13 cellular contexts compared by ENCODE assay signal in the genomic region with DNA sequence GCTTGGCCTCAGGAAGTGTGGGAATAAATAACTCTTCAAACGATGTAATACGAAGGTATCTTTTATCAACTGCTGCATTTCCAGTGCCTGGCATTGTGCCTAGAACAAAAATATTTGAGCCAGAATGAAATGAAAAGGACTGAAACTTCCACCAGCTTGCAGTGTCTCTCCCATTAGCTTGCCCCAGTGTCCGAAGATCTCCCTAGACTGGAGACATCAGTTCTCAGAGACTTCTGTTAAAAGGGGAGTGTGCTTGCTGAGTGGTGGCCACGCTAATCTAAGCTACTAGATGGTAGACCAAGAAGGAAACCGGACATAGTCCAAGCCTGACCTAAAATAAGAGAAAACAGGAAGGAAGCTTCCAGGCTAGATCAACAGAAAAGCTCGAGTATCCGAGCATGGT. TPM values are rescaled to one million over a fixed set of nuclear protein-coding genes. Genes with fewer than 3 reads are reported as not detected.
DNase-seq lines count a peak whose midpoint lies in the region; ATAC-seq and TF ChIP-seq lines count a peak whose summit lies in the region.
"Had no signal": no experiment of that assay in that cellular context is flagged by ENCODE, and none has a peak within 500 bp of the region (broad histone marks: within the 10 kb centered on the region; RNA-seq: fewer than 3 reads in every experiment).

No MANE protein-coding gene starts in this region.

- no peak overlapping the region for H3K4me2 ChIP-seq in SK-N-SH
- H3K4me2 ChIP-seq: A549 had no signal

- peak overlapping the region in 1 of 3 experiments; percentile 0 for H3K4me3 Mint-ChIP-seq in nephron
- H3K4me3 Mint-ChIP-seq: stimulated activated naive CD8-positive, alpha-beta T cell treated with anti-CD3 and anti-CD28 coated beads, Interleukin-15, amount 100 ng/mL, for 72 hours; T-cell had no signal

- no peaks in the 10 kb centered on the region for H3K9me3 Mint-ChIP-seq in nephron
- H3K9me3 Mint-ChIP-seq: stimulated activated naive CD8-positive, alpha-beta T cell treated with anti-CD3 and anti-CD28 coated beads, Interleukin-15, amount 100 ng/mL, for 72 hours; T-cell had no signal

- no peaks in the 10 kb centered on the region for H3K9me2 ChIP-seq in SK-N-SH

- peaks cover 0 to 8% of the 10 kb centered on the region in 2 experiments; a peak in 1 of 4 replicates for H3K4me1 ChIP-seq in SK-N-SH (ENCODE audit: control insufficient read depth in 1 of 2, insufficient read depth in 2 of 2, low read depth in 1 of 2, low read length in 1 of 2)
- H3K4me1 ChIP-seq in uterus: peaks cover 0 to 9% of the 10 kb centered on the region in 2 donors
- H3K4me1 ChIP-seq: A549 had no signal

- no peaks in the 10 kb centered on the region for H4K20me1 ChIP-seq in SK-N-SH (ENCODE audit: insufficient read depth)

- ATAC-seq in SK-N-SH treated with all-trans-retinoic acid at 6 μM for 48 hours (no peak), HG03039 (IDR thresholded peaks at IDR 0.05; ENCODE audit: unreplicated experiment) (no peak), HG02798 (IDR thresholded peaks at IDR 0.05; ENCODE audit: poor library complexity, unreplicated experiment) (no peak)
- ATAC-seq: A549; stimulated activated naive CD8-positive, alpha-beta T cell treated with anti-CD3 and anti-CD28 coated beads, Interleukin-15, amount 100 ng/mL, for 72 hours; T-cell had no signal

- H3K4me3 ChIP-seq in SK-N-SH (ENCODE audit: low read depth in 2 of 2, low read length in 1 of 2) (no peak overlapping the region), uterus (no peak overlapping the region)
- H3K4me3 ChIP-seq: A549 had no signal

- POLR2A ChIA-PET in SK-N-SH (lab: Yijun Ruan, JAX): interaction anchor here (1.3 kb wide), 1 partner anchor 395 kb away, joined by 3 read pairs; no protein-coding TSS in a partner anchor

- TF ChIP-seq POLR2A in erythroblast (IDR thresholded peaks at IDR 0.05; ENCODE audit: low read length): no peak
- TF ChIP-seq POLR2A in uterus (IDR thresholded peaks at IDR 0.05): no peak

- no peaks in the 10 kb centered on the region for H3K27me3 Mint-ChIP-seq in nephron (ENCODE audit: low read depth)

- no peak for TF ChIP-seq RAD21 in SK-N-SH (IDR thresholded peaks at IDR 0.05; ENCODE audit: low read length)

- 53% methylated on average over 7 of the region's 7 CpGs for WGBS in SK-N-SH (ENCODE audit: low lambda C conversion rate)

- H3K36me3 Mint-ChIP-seq in nephron (ENCODE audit: low read depth): no peaks in the 10 kb centered on the region
- H3K36me3 Mint-ChIP-seq: T-cell had no signal

- no peak for TF ChIP-seq EP300 in SK-N-SH (IDR thresholded peaks at IDR 0.05; ENCODE audit: borderline replicate concordance in 1 of 2, low read depth in 1 of 2, low read length in 1 of 2)

- intact Hi-C loops in uterus (cut with DNase I; ENCODE audit: low total_unique reads): no loop called here

- CTCF ChIA-PET in SK-N-SH (lab: Yijun Ruan, JAX): interaction anchor here (0.7 to 11.7 kb wide), 22 partner anchors 10 to 989 kb away, joined by 3 to 376 read pairs (median 7); a partner anchor contains a TSS

- peak overlapping the region; percentile 91 to 95 (median 93) for H3K27ac Mint-ChIP-seq in nephron
- H3K27ac Mint-ChIP-seq: stimulated activated naive CD8-positive, alpha-beta T cell treated with anti-CD3 and anti-CD28 coated beads, Interleukin-15, amount 100 ng/mL, for 72 hours; T-cell had no signal

- DNase-seq in SK-N-SH: no peak
- peak; percentile 30 to 31 for DNase-seq in erythroblast (lab: John Stamatoyannopoulos, UW)
- DNase-seq in uterus: peak in 1 of 2 donors; percentile 24
- DNase-seq in NOMO-1 (lab: John Stamatoyannopoulos, UW; ENCODE audit: unreplicated experiment in 2 of 2): no peak
- DNase-seq: NCI-H2107; stimulated activated CD4-positive, alpha-beta T cell treated with anti-CD3 and anti-CD28 coated beads, Interleukin-12 subunit alpha, Interleukin-12 subunit beta, amount 100 ng/mL, for 4 hours; stimulated activated naive CD8-positive, alpha-beta T cell treated with anti-CD3 and anti-CD28 coated beads, Interleukin-15, amount 100 ng/mL, for 72 hours; T-cell had no signal

- no peak for TF ChIP-seq CTCF in SK-N-SH (IDR thresholded peaks at IDR 0.05)
- TF ChIP-seq CTCF in nephron (IDR thresholded peaks at IDR 0.05; ENCODE audit: unreplicated experiment in 3 of 3): no peak
- no peak for TF ChIP-seq CTCF in uterus (IDR thresholded peaks at IDR 0.05)

- peaks cover 35% of the 10 kb centered on the region for H3K4me1 Mint-ChIP-seq in nephron

- no peaks in the 10 kb centered on the region for H3K79me2 ChIP-seq in SK-N-SH (ENCODE audit: insufficient read depth)

- H3F3A ChIP-seq in SK-N-SH (replicated peaks; ENCODE audit: insufficient read depth): peaks cover 8% of the 10 kb centered on the region

- no peaks in the 10 kb centered on the region for H3K36me3 ChIP-seq in SK-N-SH (replicated peaks in 1 of 2; ENCODE audit: control insufficient read depth in 1 of 2, insufficient read depth in 2 of 2, low read length in 1 of 2)
- no peaks in the 10 kb centered on the region for H3K36me3 ChIP-seq in uterus

- H3K9ac ChIP-seq in SK-N-SH: no peak overlapping the region

- no peak overlapping the region; the same call in 1 of the 2 replicates for H2AFZ ChIP-seq in SK-N-SH (ENCODE audit: low read depth)

- H3K27ac ChIP-seq in SK-N-SH (ENCODE audit: low read depth in 2 of 2, low read length in 1 of 2): peak overlapping the region in 1 of 2 experiments; percentile 28; a peak in 1 of 4 replicates
- peak overlapping the region; percentile 66 to 68 for H3K27ac ChIP-seq in uterus
- H3K27ac ChIP-seq: A549 had no signal

- H3K27me3 ChIP-seq in SK-N-SH (ENCODE audit: insufficient read depth): no peaks in the 10 kb centered on the region
- H3K27me3 ChIP-seq in uterus: no peaks in the 10 kb centered on the region

- H3K9me3 ChIP-seq in SK-N-SH (no peaks in the 10 kb centered on the region), uterus (no peaks in the 10 kb centered on the region)
- H3K9me3 ChIP-seq: A549 had no signal

TF ChIP-seq in SK-N-SH, 30 proteins besides CTCF, POLR2A, EP300 and RAD21:
- TF ChIP-seq NFIC (IDR thresholded peaks at IDR 0.05; ENCODE audit: borderline replicate concordance): peak; percentile 34; the same call in 1 of the 2 replicates
- TF ChIP-seq, protein P1, sequence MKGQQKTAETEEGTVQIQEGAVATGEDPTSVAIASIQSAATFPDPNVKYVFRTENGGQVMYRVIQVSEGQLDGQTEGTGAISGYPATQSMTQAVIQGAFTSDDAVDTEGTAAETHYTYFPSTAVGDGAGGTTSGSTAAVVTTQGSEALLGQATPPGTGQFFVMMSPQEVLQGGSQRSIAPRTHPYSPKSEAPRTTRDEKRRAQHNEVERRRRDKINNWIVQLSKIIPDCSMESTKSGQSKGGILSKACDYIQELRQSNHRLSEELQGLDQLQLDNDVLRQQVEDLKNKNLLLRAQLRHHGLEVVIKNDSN (IDR thresholded peaks at IDR 0.05; ENCODE audit: borderline replicate concordance, low read depth): no peak

TF ChIP-seq in SK-N-SH treated with all-trans-retinoic acid at 6 μM for 48 hours, 23 proteins besides CTCF, POLR2A, EP300 and RAD21 (continues in another document):
- TF ChIP-seq TCF4 (CRISPR knock-in tag; IDR thresholded peaks at IDR 0.05; ENCODE audit: borderline replicate concordance) (no peak), TOX (CRISPR knock-in tag; IDR thresholded peaks at IDR 0.05; ENCODE audit: borderline replicate concordance) (no peak), CSDC2 (CRISPR knock-in tag; IDR thresholded peaks at IDR 0.05) (no peak), ZNF565 (CRISPR knock-in tag; conservative IDR thresholded peaks at IDR 0.05; ENCODE audit: low read depth) (no peak), PPARA (CRISPR knock-in tag; IDR thresholded peaks at IDR 0.05; ENCODE audit: borderline replicate concordance) (no peak), ZFP30 (CRISPR knock-in tag; IDR thresholded peaks at IDR 0.05) (no peak), ZNF8 (CRISPR knock-in tag; IDR thresholded peaks at IDR 0.05) (no peak)
- TF ChIP-seq, protein P2, sequence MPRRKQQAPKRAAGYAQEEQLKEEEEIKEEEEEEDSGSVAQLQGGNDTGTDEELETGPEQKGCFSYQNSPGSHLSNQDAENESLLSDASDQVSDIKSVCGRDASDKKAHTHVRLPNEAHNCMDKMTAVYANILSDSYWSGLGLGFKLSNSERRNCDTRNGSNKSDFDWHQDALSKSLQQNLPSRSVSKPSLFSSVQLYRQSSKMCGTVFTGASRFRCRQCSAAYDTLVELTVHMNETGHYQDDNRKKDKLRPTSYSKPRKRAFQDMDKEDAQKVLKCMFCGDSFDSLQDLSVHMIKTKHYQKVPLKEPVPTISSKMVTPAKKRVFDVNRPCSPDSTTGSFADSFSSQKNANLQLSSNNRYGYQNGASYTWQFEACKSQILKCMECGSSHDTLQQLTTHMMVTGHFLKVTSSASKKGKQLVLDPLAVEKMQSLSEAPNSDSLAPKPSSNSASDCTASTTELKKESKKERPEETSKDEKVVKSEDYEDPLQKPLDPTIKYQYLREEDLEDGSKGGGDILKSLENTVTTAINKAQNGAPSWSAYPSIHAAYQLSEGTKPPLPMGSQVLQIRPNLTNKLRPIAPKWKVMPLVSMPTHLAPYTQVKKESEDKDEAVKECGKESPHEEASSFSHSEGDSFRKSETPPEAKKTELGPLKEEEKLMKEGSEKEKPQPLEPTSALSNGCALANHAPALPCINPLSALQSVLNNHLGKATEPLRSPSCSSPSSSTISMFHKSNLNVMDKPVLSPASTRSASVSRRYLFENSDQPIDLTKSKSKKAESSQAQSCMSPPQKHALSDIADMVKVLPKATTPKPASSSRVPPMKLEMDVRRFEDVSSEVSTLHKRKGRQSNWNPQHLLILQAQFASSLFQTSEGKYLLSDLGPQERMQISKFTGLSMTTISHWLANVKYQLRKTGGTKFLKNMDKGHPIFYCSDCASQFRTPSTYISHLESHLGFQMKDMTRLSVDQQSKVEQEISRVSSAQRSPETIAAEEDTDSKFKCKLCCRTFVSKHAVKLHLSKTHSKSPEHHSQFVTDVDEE (CRISPR knock-in tag; IDR thresholded peaks at IDR 0.05): no peak
- TF ChIP-seq, protein P3, sequence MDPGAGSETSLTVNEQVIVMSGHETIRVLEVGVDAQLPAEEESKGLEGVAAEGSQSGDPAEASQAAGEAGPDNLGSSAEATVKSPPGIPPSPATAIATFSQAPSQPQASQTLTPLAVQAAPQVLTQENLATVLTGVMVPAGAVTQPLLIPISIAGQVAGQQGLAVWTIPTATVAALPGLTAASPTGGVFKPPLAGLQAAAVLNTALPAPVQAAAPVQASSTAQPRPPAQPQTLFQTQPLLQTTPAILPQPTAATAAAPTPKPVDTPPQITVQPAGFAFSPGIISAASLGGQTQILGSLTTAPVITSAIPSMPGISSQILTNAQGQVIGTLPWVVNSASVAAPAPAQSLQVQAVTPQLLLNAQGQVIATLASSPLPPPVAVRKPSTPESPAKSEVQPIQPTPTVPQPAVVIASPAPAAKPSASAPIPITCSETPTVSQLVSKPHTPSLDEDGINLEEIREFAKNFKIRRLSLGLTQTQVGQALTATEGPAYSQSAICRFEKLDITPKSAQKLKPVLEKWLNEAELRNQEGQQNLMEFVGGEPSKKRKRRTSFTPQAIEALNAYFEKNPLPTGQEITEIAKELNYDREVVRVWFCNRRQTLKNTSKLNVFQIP (CRISPR knock-in tag; IDR thresholded peaks at IDR 0.05; ENCODE audit: borderline replicate concordance, low read depth): no peak

RNA-seq across cellular contexts. Expression of a gene that starts 28.6 kb away (rescaled TPM):
- polyA plus RNA-seq in SK-N-SH (2012; rRNA removed): 82.1 and 108 TPM in 2 replicates
- polyA plus RNA-seq in SK-N-SH (2012; cell fraction: cytosol; rRNA removed): 91.8 and 104 TPM in 2 replicates
- polyA plus RNA-seq in SK-N-SH (2012; cell fraction: nucleus; rRNA removed): 22.8 and 58.2 TPM in 2 replicates
- total RNA-seq in uterus: 10 to 100 TPM in 1 of 4 donors, 1 to 10 TPM in 3; 1.3 to 12.8 (median 6.8) TPM
- polyA plus RNA-seq: A549 had no signal

Comparison
In these comparisons a context has a peak if more than half of its experiments do, and no peak if none do; other contexts are left out.
1. DNase-seq: peak in erythroblast (2 of 2); none in SK-N-SH (single experiment) and NOMO-1 (0 of 2).